In the genomic region with DNA sequence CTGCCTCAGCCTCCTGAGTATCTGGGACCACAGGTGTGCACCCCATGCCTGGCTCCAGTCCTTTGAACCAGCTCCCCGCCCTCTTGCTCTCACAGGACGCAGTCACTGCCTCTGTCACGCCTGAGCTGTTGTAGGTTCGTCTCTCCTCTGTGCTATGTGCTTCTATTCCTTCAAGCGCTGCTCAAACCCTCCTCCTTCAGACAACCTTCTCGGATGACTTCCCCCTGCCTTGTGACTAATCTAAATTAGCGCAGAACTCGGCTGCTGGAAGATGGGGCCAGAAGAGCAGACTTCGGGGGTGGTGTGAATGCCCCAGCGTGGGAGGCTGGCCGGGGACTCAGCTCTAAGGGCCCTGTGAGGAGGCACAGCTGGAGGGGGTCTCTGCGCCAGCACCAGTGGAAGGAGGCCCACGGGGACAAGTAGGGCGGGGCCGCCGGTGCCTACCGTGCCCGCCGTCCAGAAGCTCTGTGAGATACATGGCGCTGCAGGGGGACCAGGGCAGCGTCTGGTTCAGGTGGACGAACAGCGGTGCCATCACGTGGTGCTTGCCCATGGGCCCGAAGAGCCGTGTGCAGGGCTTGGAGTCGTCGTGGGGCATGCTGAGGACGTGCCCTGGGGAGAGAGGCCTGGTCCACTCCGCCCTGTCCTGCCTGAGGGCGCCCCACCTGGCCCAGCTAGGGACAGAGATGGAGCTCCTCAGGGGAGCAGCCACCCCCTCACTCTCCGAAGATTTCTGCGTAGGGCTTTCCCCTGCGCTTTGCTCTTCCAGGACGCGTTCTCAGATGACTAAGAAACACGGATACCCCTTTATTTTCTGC, we compare ENCODE assay signal across 17 cellular contexts. TPM values are rescaled to one million over a fixed set of nuclear protein-coding genes. Genes with fewer than 3 reads are reported as not detected.
"Had no signal": no experiment of that assay in that cellular context is flagged by ENCODE, and none has a peak within 500 bp of the region (broad histone marks: within the 10 kb centered on the region; RNA-seq: fewer than 3 reads in every experiment).

No MANE protein-coding gene starts in this region.

- H3K4me3 ChIP-seq: breast epithelium, prostate gland, skin epidermis, tibial artery had no signal

- H3K36me3 ChIP-seq: breast epithelium, prostate gland, tibial artery had no signal

- H3K27ac ChIP-seq: breast epithelium, prostate gland, skin epidermis had no signal

- H3K27me3 ChIP-seq: breast epithelium, tibial artery had no signal

- DNase-seq: activated CD4-positive, alpha-beta T cell treated with anti-CD3 and anti-CD28 coated beads, Interleukin-2, amount 50 U/mL, for 48 hours; activated effector memory CD4-positive, alpha-beta T cell treated with anti-CD3 and anti-CD28 coated beads, Interleukin-2, amount 50 U/mL, for 16 hours; activated T-cell treated with anti-CD3 and anti-CD28 coated beads, Interleukin-2, amount 50 U/mL, for 4 hours; aorta; dermis blood vessel endothelial cell; hippocampal formation; left cardiac atrium; naive B cell; occipital lobe; stimulated activated CD4-positive, alpha-beta T cell treated with anti-CD3 and anti-CD28 coated beads, Interleukin-4, amount 100 ng/mL, for 4 hours; tibial artery had no signal

- ATAC-seq: activated CD4-positive, CD25-positive, alpha-beta regulatory T cell treated with anti-CD3 and anti-CD28 coated beads, Interleukin-2, amount 50 U/mL, for 24 hours; activated T-cell treated with anti-CD3 and anti-CD28 coated beads, Interleukin-2, amount 50 U/mL, for 4 hours; left cardiac atrium had no signal

- H3K9me3 ChIP-seq: breast epithelium, prostate gland, tibial artery had no signal

- H3K4me1 ChIP-seq: prostate gland had no signal

RNA-seq across cellular contexts. Expression of gene ADAMTS8, which starts 12.5 kb away (rescaled TPM):
- total RNA-seq: dermis blood vessel endothelial cell; lung microvascular endothelial cell; T-helper 1 cell treated with Interleukin-12 subunit alpha and Interleukin-12 subunit beta and Interleukin-4 antibody, amounts not matched to agents 30 ng/mL and 1 ng/mL, for 36 hours had no signal

RNA-seq across cellular contexts. Expression of gene ADAMTS15, which starts 32.5 kb away (rescaled TPM):
- total RNA-seq: activated T-cell treated with anti-CD3 and anti-CD28 coated beads, Interleukin-2, amount 50 U/mL, for 4 hours; T-helper 1 cell treated with Interleukin-12 subunit alpha and Interleukin-12 subunit beta and Interleukin-4 antibody, amounts not matched to agents 30 ng/mL and 1 ng/mL, for 36 hours had no signal
